In the genomic region with DNA sequence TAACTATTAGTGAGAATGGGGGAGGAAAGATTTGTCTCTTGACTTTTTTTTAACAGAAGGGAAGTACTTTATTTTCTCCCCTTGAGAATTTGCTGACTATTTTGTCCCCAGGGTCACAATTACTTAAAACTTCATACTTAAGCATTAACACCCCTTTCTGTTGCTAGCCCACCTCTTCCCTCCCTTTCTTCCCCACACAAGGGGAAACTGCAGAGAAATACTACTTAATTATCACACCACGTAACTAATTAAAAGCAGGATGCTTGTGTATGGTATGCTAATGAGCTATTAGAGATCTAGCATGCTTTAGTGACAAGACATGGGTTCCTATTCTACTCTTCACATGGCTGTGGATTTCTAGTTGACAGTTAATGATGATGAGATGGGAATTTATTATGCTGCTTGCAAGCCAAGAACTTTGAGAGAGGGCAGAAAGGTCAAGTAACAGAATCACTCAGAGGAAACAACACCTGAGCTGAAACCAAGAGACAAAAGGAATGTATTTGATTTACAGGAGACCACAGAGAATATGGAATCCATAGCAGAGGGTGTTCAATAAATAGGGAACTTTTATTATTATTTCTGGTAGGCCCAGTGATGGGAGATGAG, we compare ENCODE assay signal across 1 cellular context.
TF ChIP-seq lines count a peak whose summit lies in the region.

No MANE protein-coding gene starts in this region.

TF ChIP-seq in SK-N-SH treated with all-trans-retinoic acid at 6 μM for 48 hours, 23 proteins besides CTCF, POLR2A, EP300 and RAD21 (continued from another document):
- TF ChIP-seq, protein P1, sequence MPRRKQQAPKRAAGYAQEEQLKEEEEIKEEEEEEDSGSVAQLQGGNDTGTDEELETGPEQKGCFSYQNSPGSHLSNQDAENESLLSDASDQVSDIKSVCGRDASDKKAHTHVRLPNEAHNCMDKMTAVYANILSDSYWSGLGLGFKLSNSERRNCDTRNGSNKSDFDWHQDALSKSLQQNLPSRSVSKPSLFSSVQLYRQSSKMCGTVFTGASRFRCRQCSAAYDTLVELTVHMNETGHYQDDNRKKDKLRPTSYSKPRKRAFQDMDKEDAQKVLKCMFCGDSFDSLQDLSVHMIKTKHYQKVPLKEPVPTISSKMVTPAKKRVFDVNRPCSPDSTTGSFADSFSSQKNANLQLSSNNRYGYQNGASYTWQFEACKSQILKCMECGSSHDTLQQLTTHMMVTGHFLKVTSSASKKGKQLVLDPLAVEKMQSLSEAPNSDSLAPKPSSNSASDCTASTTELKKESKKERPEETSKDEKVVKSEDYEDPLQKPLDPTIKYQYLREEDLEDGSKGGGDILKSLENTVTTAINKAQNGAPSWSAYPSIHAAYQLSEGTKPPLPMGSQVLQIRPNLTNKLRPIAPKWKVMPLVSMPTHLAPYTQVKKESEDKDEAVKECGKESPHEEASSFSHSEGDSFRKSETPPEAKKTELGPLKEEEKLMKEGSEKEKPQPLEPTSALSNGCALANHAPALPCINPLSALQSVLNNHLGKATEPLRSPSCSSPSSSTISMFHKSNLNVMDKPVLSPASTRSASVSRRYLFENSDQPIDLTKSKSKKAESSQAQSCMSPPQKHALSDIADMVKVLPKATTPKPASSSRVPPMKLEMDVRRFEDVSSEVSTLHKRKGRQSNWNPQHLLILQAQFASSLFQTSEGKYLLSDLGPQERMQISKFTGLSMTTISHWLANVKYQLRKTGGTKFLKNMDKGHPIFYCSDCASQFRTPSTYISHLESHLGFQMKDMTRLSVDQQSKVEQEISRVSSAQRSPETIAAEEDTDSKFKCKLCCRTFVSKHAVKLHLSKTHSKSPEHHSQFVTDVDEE (CRISPR knock-in tag; IDR thresholded peaks at IDR 0.05), result no peak
- TF ChIP-seq, protein P2, sequence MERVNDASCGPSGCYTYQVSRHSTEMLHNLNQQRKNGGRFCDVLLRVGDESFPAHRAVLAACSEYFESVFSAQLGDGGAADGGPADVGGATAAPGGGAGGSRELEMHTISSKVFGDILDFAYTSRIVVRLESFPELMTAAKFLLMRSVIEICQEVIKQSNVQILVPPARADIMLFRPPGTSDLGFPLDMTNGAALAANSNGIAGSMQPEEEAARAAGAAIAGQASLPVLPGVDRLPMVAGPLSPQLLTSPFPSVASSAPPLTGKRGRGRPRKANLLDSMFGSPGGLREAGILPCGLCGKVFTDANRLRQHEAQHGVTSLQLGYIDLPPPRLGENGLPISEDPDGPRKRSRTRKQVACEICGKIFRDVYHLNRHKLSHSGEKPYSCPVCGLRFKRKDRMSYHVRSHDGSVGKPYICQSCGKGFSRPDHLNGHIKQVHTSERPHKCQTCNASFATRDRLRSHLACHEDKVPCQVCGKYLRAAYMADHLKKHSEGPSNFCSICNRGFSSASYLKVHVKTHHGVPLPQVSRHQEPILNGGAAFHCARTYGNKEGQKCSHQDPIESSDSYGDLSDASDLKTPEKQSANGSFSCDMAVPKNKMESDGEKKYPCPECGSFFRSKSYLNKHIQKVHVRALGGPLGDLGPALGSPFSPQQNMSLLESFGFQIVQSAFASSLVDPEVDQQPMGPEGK (CRISPR knock-in tag; IDR thresholded peaks at IDR 0.05; ENCODE audit: borderline replicate concordance), result no peak
- TF ChIP-seq TOX (CRISPR knock-in tag; IDR thresholded peaks at IDR 0.05; ENCODE audit: borderline replicate concordance) (no peak), ZFP30 (CRISPR knock-in tag; IDR thresholded peaks at IDR 0.05) (no peak)
- TF ChIP-seq, protein P3, sequence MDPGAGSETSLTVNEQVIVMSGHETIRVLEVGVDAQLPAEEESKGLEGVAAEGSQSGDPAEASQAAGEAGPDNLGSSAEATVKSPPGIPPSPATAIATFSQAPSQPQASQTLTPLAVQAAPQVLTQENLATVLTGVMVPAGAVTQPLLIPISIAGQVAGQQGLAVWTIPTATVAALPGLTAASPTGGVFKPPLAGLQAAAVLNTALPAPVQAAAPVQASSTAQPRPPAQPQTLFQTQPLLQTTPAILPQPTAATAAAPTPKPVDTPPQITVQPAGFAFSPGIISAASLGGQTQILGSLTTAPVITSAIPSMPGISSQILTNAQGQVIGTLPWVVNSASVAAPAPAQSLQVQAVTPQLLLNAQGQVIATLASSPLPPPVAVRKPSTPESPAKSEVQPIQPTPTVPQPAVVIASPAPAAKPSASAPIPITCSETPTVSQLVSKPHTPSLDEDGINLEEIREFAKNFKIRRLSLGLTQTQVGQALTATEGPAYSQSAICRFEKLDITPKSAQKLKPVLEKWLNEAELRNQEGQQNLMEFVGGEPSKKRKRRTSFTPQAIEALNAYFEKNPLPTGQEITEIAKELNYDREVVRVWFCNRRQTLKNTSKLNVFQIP (CRISPR knock-in tag; IDR thresholded peaks at IDR 0.05; ENCODE audit: borderline replicate concordance, low read depth), result no peak
